Comparison of ENCODE assay signal across 1 cellular context in the genomic region with DNA sequence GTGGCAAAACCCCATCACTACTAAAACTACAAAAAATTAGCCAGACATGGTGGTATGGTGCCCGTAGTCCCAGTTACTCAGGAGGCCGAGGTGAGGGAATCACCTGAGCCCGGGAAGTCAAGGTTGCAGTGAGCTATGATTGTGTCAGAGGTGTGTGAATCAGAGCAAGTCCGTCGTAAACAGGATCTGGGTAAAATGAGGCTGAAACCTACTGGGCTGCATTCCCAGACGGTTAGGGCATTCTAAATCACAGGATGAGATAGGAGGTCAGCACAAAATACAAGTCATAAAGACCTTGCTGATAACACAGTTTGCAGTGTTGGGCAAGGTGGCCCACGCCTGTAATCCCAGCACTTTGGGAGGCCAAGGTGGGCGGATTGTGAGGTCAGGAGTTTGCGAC.
TF ChIP-seq lines count a peak whose summit lies in the region.

No MANE protein-coding gene starts in this region.

TF ChIP-seq in K562, 482 proteins besides CTCF, POLR2A, EP300 and RAD21:
- TF ChIP-seq KDM1A (IDR thresholded peaks at IDR 0.05), result peak; percentile 25 to 44; a peak in 2 of 4 replicates
- TF ChIP-seq SOX6 (IDR thresholded peaks at IDR 0.05), result no peak
